10 cellular contexts compared by ENCODE assay signal in the genomic region with DNA sequence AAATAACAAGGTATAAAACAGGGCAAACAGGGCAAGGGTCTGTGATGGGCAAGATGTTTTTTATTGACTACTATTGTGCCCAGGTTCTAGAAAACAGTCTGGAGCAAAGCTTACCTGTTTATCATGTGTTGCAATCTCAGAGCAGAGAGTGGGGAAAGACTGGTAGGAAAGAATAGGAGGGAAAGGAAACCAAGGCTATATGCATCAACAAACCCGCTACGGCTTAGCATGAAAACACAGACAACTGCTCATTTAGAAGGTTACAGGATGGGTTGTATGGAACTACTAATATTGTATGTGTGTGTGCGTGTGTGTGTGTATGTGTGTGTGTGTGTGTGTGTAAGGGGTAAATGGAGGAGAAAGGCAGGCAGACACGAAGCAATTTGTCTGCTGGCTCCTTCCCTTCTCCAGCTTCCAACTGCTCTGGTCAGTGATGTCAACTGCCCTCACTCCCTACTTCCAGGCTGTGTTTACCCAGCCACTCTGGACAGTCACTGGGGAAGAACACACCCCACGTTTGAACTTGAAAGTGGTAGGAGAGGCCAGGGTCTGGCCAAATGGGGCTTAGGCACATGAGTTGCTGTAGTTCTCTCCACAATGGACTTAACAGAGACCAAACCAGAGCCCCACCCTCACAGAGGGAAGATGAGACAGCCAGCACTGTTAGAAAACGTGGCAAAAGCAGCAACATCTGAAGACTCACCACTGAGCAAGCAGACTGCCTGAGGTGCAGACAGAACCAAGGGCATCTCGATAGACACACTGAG. TPM values are rescaled to one million over a fixed set of nuclear protein-coding genes. Genes with fewer than 3 reads are reported as not detected.
A peak's percentile ranks its signal among the peaks of the same experiment; 100 is the strongest.
DNase-seq lines count a peak whose midpoint lies in the region; ATAC-seq and TF ChIP-seq lines count a peak whose summit lies in the region.
"Had no signal": no experiment of that assay in that cellular context is flagged by ENCODE, and none has a peak within 500 bp of the region (broad histone marks: within the 10 kb centered on the region; RNA-seq: fewer than 3 reads in every experiment).

No MANE protein-coding gene starts in this region.

- CTCF ChIA-PET in HEK293 (lab: Yijun Ruan, JAX) = no interaction called here

- no peaks in the 10 kb centered on the region for H3K9me3 ChIP-seq in HEK293 (ENCODE audit: control insufficient read depth, insufficient read depth, low read depth, low read length)
- H3K9me3 ChIP-seq in adipocyte (ENCODE audit: control insufficient read depth, low read length) = no peaks in the 10 kb centered on the region

- DNase-seq in adipocyte (ENCODE audit: low read depth) (peak; percentile 23), left ventricle myocardium superior (peak; percentile 41), retina (peak; percentile 36), NCI-H1436 treated with DMSO at 0.1 percent for 48 hours (lab: John Stamatoyannopoulos, UW) (no peak), H7 (no peak)
- no peak for DNase-seq in activated naive CD4-positive, alpha-beta T cell (lab: John Stamatoyannopoulos, UW)
- DNase-seq: activated CD4-positive, alpha-beta T cell treated with anti-CD3 and anti-CD28 coated beads, Interleukin-2, amount 10 ng/mL, durations not matched to agents 24 days and 14 days had no signal

- intact Hi-C loops in left ventricle myocardium superior (cut with micrococcal nuclease) = no loop called here

- ATAC-seq in left ventricle myocardium superior (peak; percentile 89), HG03025 (IDR thresholded peaks at IDR 0.05; ENCODE audit: low FRiP score, unreplicated experiment) (no peak)

- H3K27me3 ChIP-seq in adipocyte (replicated peaks; ENCODE audit: control insufficient read depth, insufficient read depth, low read length) (no peaks in the 10 kb centered on the region), H7 (ENCODE audit: control insufficient read depth, insufficient read depth, low read length) (no peaks in the 10 kb centered on the region)

- H3K36me3 ChIP-seq in HEK293 (ENCODE audit: control insufficient read depth in 2 of 2, insufficient read depth in 1 of 2, low read length in 2 of 2) (no peaks in the 10 kb centered on the region), adipocyte (ENCODE audit: control insufficient read depth, insufficient read depth, low read length, severe bottlenecking) (no peaks in the 10 kb centered on the region), H7 (replicated peaks; ENCODE audit: control insufficient read depth, insufficient read depth, low read length) (no peaks in the 10 kb centered on the region)

- H3K4me3 ChIP-seq in HEK293 (ENCODE audit: low read depth, low read length) = no peak overlapping the region
- H3K4me3 ChIP-seq in adipocyte (ENCODE audit: low read length) = peak overlapping the region; percentile 26
- H3K4me3 ChIP-seq in H7 (ENCODE audit: insufficient read depth, low read depth, low read length) = no peak overlapping the region
- H3K4me3 ChIP-seq: PC-9 had no signal

- H3K4me1 ChIP-seq in HEK293 (ENCODE audit: control insufficient read depth, insufficient read depth, low read length) (no peaks in the 10 kb centered on the region), adipocyte (ENCODE audit: control insufficient read depth, insufficient read depth, low read length) (peaks cover 20% of the 10 kb centered on the region)

- POLR2A ChIA-PET in HEK293 (lab: Yijun Ruan, JAX) = no interaction called here

- no peak overlapping the region for H3K27ac ChIP-seq in HEK293 (ENCODE audit: extremely low read depth, low read depth, low read length)
- H3K27ac ChIP-seq: PC-9 had no signal

- no peak for TF ChIP-seq CTCF in HEK293 (tag by site-specific recombination; IDR thresholded peaks at IDR 0.05)

- H3K9ac ChIP-seq in adipocyte (ENCODE audit: low read length) = no peak overlapping the region

TF ChIP-seq in HEK293, 187 proteins besides CTCF, POLR2A, EP300 and RAD21:
- TF ChIP-seq ZNF473 (tag by site-specific recombination; IDR thresholded peaks at IDR 0.05) (no peak), MYNN (tag by site-specific recombination; IDR thresholded peaks at IDR 0.05; ENCODE audit: borderline replicate concordance) (no peak), KLF9 (tag by site-specific recombination; IDR thresholded peaks at IDR 0.05; ENCODE audit: low read depth) (no peak), TRIM28 (IDR thresholded peaks at IDR 0.05; ENCODE audit: borderline replicate concordance, low read length) (0 out of 2 replicates have a peak, but pooled peaks have one; percentile 34), ZNF354C (tag by site-specific recombination; IDR thresholded peaks at IDR 0.05; ENCODE audit: borderline replicate concordance, low read depth) (no peak)
- TF ChIP-seq, protein P1, sequence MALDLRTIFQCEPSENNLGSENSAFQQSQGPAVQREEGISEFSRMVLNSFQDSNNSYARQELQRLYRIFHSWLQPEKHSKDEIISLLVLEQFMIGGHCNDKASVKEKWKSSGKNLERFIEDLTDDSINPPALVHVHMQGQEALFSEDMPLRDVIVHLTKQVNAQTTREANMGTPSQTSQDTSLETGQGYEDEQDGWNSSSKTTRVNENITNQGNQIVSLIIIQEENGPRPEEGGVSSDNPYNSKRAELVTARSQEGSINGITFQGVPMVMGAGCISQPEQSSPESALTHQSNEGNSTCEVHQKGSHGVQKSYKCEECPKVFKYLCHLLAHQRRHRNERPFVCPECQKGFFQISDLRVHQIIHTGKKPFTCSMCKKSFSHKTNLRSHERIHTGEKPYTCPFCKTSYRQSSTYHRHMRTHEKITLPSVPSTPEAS (tag by site-specific recombination; IDR thresholded peaks at IDR 0.05) = peak; percentile 82

RNA-seq across cellular contexts. Expression of a gene that starts 47.0 kb away (rescaled TPM):
- total RNA-seq in left ventricle myocardium superior = 17.2 TPM
- 7.6 and 9.6 TPM in 2 replicates for total RNA-seq in H7 (2014; rRNA removed; shearing (Covaris generic))

Comparison
In these comparisons a context has a peak if more than half of its experiments do, and no peak if none do; other contexts are left out.
1. DNase-seq: peak in adipocyte (single experiment), left ventricle myocardium superior (single experiment) and retina (single experiment); none in activated naive CD4-positive, alpha-beta T cell (0 of 4), NCI-H1436 treated with DMSO at 0.1 percent for 48 hours (single experiment) and H7 (single experiment).